11 cellular contexts compared by ENCODE assay signal in the genomic region with DNA sequence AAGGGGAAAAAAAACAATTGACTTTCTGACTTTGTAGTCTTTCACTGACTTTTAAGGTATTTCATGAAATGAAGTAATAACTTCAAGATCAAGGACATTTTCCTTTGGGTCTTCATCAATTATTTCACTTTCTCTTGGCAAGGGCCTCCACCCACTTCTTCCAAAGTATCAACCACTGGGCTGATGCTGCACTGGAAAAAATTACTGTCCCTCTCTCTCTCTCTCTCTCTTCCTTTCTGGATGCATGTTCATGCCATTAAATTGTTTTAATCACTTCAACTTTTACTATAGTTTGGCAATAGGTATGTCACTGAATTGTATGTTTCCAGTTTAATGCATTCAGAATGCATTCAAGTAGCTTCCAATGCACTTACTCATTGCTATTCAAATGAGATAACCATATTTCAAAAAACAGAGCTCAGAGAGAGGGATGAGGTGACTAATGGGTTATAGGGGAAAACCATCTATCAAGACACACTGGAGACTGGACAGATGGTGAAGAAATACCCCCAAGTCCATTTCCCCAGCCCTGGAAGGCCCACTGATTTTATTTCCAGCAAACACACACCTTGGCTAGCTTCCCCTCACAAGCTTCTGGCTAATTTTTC.
A peak's percentile ranks its signal among the peaks of the same experiment; 100 is the strongest.
DNase-seq lines count a peak whose midpoint lies in the region; ATAC-seq and TF ChIP-seq lines count a peak whose summit lies in the region.
"Had no signal": no experiment of that assay in that cellular context is flagged by ENCODE, and none has a peak within 500 bp of the region (broad histone marks: within the 10 kb centered on the region; RNA-seq: fewer than 3 reads in every experiment).

No MANE protein-coding gene starts in this region.

- H3K9me3 Mint-ChIP-seq in CD8-positive, alpha-beta T cell = no peaks in the 10 kb centered on the region

- H2BK5ac ChIP-seq in mesenchymal stem cell (ENCODE audit: low read depth, low read length, poor library complexity, severe bottlenecking) = no peak overlapping the region

- no peak overlapping the region for H3K4me2 ChIP-seq in mesenchymal stem cell (ENCODE audit: low read length, poor library complexity, severe bottlenecking)

- H3K27me3 ChIP-seq in CD8-positive, alpha-beta T cell (ENCODE audit: insufficient read depth, low read length) = no peaks in the 10 kb centered on the region
- H3K27me3 ChIP-seq in mesenchymal stem cell (ENCODE audit: control insufficient read depth in 1 of 2, insufficient read depth in 1 of 2, low read length in 2 of 2) = no peaks in the 10 kb centered on the region

- CTCF ChIA-PET in CD8-positive, alpha-beta T cell (lab: Charles Lee) = no interaction called here

- no peak overlapping the region for H4K91ac ChIP-seq in mesenchymal stem cell (ENCODE audit: low read length)

- H3K4me3 Mint-ChIP-seq in CD8-positive, alpha-beta T cell = peak overlapping the region; percentile 10

- H2BK12ac ChIP-seq in mesenchymal stem cell (ENCODE audit: low read length in 2 of 2) = no peak overlapping the region

- H3K14ac ChIP-seq in mesenchymal stem cell (ENCODE audit: low read length in 2 of 2) = no peak overlapping the region

- no peaks in the 10 kb centered on the region for H3K36me3 ChIP-seq in CD8-positive, alpha-beta T cell (ENCODE audit: insufficient read depth, low read length)
- H3K36me3 ChIP-seq in mesenchymal stem cell (ENCODE audit: control insufficient read depth in 1 of 2, insufficient read depth in 2 of 2, low read depth in 1 of 2, low read length in 2 of 2) = no peaks in the 10 kb centered on the region
- H3K36me3 ChIP-seq: thoracic aorta had no signal

- H3K79me1 ChIP-seq in mesenchymal stem cell (replicated peaks; ENCODE audit: low read length, poor library complexity, severe bottlenecking) = no peaks in the 10 kb centered on the region

- no peak overlapping the region for H3K27ac ChIP-seq in CD8-positive, alpha-beta T cell (ENCODE audit: low read depth, low read length)
- H3K27ac ChIP-seq in mesenchymal stem cell (ENCODE audit: low read length, poor library complexity, severe bottlenecking) = no peak overlapping the region
- H3K27ac ChIP-seq: thoracic aorta had no signal

- in situ Hi-C loops in astrocyte of the cerebellum (cut with HindIII; ENCODE audit: low sequenced_read_pairs) = no loop called here

- no peak overlapping the region for H2AFZ ChIP-seq in mesenchymal stem cell (ENCODE audit: low read depth, low read length)

- peaks cover 31% of the 10 kb centered on the region for H3K4me1 ChIP-seq in CD8-positive, alpha-beta T cell (ENCODE audit: insufficient read depth, low read length)
- H3K4me1 ChIP-seq in mesenchymal stem cell (ENCODE audit: control insufficient read depth, insufficient read depth, low read depth, low read length) = no peaks in the 10 kb centered on the region

- no peak overlapping the region for H2AK5ac ChIP-seq in mesenchymal stem cell (ENCODE audit: low read length, severe bottlenecking)

- H3K23ac ChIP-seq in mesenchymal stem cell (ENCODE audit: low read length in 2 of 2) = no peak overlapping the region

- H3K4ac ChIP-seq in mesenchymal stem cell (ENCODE audit: low read depth in 1 of 2, low read length in 2 of 2) = no peak overlapping the region

- no peak overlapping the region for H2BK15ac ChIP-seq in mesenchymal stem cell (ENCODE audit: low read depth, poor library complexity, severe bottlenecking)

- POLR2A ChIA-PET in CD8-positive, alpha-beta T cell (lab: Charles Lee) = interaction anchor here (0.6 to 1.0 kb wide), 2 partner anchors 28 to 1026 kb away, joined by 3 read pairs; no protein-coding TSS in a partner anchor

- H3K36me3 Mint-ChIP-seq in CD8-positive, alpha-beta T cell = no peaks in the 10 kb centered on the region

- no peak overlapping the region for H3K4me3 ChIP-seq in CD8-positive, alpha-beta T cell (ENCODE audit: low read depth, low read length)
- H3K4me3 ChIP-seq in HFF-Myc (replicated peaks; ENCODE audit: low read depth, low read length) = no peak overlapping the region
- no peak overlapping the region for H3K4me3 ChIP-seq in astrocyte of the cerebellum (ENCODE audit: low read depth, low read length)
- H3K4me3 ChIP-seq in mesenchymal stem cell (ENCODE audit: insufficient read depth in 1 of 2, low read depth in 1 of 2, low read length in 2 of 2) = no peak overlapping the region
- H3K4me3 ChIP-seq: thoracic aorta had no signal

- peak overlapping the region; percentile 31 for H3K9ac ChIP-seq in mesenchymal stem cell (ENCODE audit: low read length)

- no peak for DNase-seq in CD8-positive, alpha-beta T cell
- DNase-seq in HFF-Myc (ENCODE audit: extremely low read depth, low read depth) (peak; percentile 30), astrocyte of the cerebellum (ENCODE audit: low read depth) (peak; percentile 24), mesenchymal stem cell (peak; percentile 8), hippocampal formation (lab: John Stamatoyannopoulos, UW) (no peak), GDM1 (lab: John Stamatoyannopoulos, UW) (no peak)
- DNase-seq in stimulated activated naive CD4-positive, alpha-beta T cell (lab: John Stamatoyannopoulos, UW) = no peak
- DNase-seq: NCI-H1417 treated with DMSO at 0.1 percent for 48 hours, NCI-H524, right cardiac atrium had no signal

- H3K27me3 Mint-ChIP-seq in CD8-positive, alpha-beta T cell (ENCODE audit: low read depth) = no peaks in the 10 kb centered on the region

- no peak for ATAC-seq in CD8-positive, alpha-beta T cell
- ATAC-seq: right cardiac atrium had no signal

- H3K4me1 Mint-ChIP-seq in CD8-positive, alpha-beta T cell (ENCODE audit: low read depth) = peaks cover 42% of the 10 kb centered on the region

- no peak overlapping the region for H4K8ac ChIP-seq in mesenchymal stem cell (ENCODE audit: low read length)

- no peak overlapping the region for H3K27ac Mint-ChIP-seq in CD8-positive, alpha-beta T cell

- H3K18ac ChIP-seq in mesenchymal stem cell (ENCODE audit: low read depth in 1 of 2, low read length in 2 of 2) = no peak overlapping the region

- H2BK120ac ChIP-seq in mesenchymal stem cell (ENCODE audit: low read depth, low read length) = no peak overlapping the region

- intact Hi-C loops in CD8-positive, alpha-beta T cell (cut with DNase I, micrococcal nuclease) = no loop called here

- no peaks in the 10 kb centered on the region for H3K9me3 ChIP-seq in CD8-positive, alpha-beta T cell (ENCODE audit: low read length)
- no peaks in the 10 kb centered on the region for H3K9me3 ChIP-seq in mesenchymal stem cell (ENCODE audit: control insufficient read depth, low read length)
- H3K9me3 ChIP-seq: thoracic aorta had no signal

- TF ChIP-seq CTCF in CD8-positive, alpha-beta T cell (IDR thresholded peaks at IDR 0.05) = no peak
- TF ChIP-seq CTCF in HFF-Myc (IDR thresholded peaks at IDR 0.05; ENCODE audit: low read depth, low read length, missing control alignments) = no peak
- TF ChIP-seq CTCF in astrocyte of the cerebellum (IDR thresholded peaks at IDR 0.05; ENCODE audit: low read depth, low read length, missing control alignments) = no peak

Comparison
In these comparisons a context has a peak if more than half of its experiments do, and no peak if none do; other contexts are left out.
1. DNase-seq: peak in HFF-Myc (single experiment), astrocyte of the cerebellum (single experiment) and mesenchymal stem cell (single experiment); none in CD8-positive, alpha-beta T cell (0 of 7), hippocampal formation (0 of 2), stimulated activated naive CD4-positive, alpha-beta T cell (0 of 6) and GDM1 (single experiment).